8 cellular contexts compared by ENCODE assay signal in genomic region chr4:88008133-88008621, GRCh38. TPM values are rescaled to one million over a fixed set of nuclear protein-coding genes. Genes with fewer than 3 reads are reported as not detected.
DNase-seq lines count a peak whose midpoint lies in the region; ATAC-seq and TF ChIP-seq lines count a peak whose summit lies in the region.

No MANE protein-coding gene starts in this region.

- H3K27me3 ChIP-seq in BJ (ENCODE audit: control insufficient read depth, insufficient read depth, low read length) (no peaks in the 10 kb centered on the region), neuron (ENCODE audit: insufficient read depth, low read length) (no peaks in the 10 kb centered on the region)

- no peak for DNase-seq in BJ (ENCODE audit: low read depth)
- DNase-seq in NCI-H510A treated with DMSO at 0.1 percent for 48 hours (lab: John Stamatoyannopoulos, UW): peak; percentile 45
- peak; percentile 57 for DNase-seq in glomerular visceral epithelial cell (ENCODE audit: extremely low spot score)
- no peak for DNase-seq in GOT3 (lab: John Stamatoyannopoulos, UW)

- no peak overlapping the region for H3K27ac Mint-ChIP-seq in activated naive CD4-positive, alpha-beta T cell treated with anti-CD3 and anti-CD28 coated beads, Interleukin-2, amount 50 U/mL, for 24 hours

- POLR2A ChIA-PET in BJ (lab: Charles Lee): no interaction called here

- peaks cover 29% of the 10 kb centered on the region for H3K4me1 Mint-ChIP-seq in activated naive CD4-positive, alpha-beta T cell treated with anti-CD3 and anti-CD28 coated beads, Interleukin-2, amount 50 U/mL, for 24 hours

- no peaks in the 10 kb centered on the region for H3K9me3 Mint-ChIP-seq in activated naive CD4-positive, alpha-beta T cell treated with anti-CD3 and anti-CD28 coated beads, Interleukin-2, amount 50 U/mL, for 24 hours

- ATAC-seq in GM18867 (IDR thresholded peaks at IDR 0.05; ENCODE audit: unreplicated experiment) (peak; percentile 47), HG03025 (IDR thresholded peaks at IDR 0.05; ENCODE audit: low FRiP score, unreplicated experiment) (peak; percentile 27)

- no peak for TF ChIP-seq CTCF in BJ (IDR thresholded peaks at IDR 0.05; ENCODE audit: insufficient read depth, low read depth, low read length)

- no peak overlapping the region for H2AFZ ChIP-seq in neuron (ENCODE audit: low read depth, low read length)

- H3K4me3 ChIP-seq in BJ (ENCODE audit: low read depth, low read length) (peak overlapping the region; percentile 88), neuron (ENCODE audit: low read length) (peak overlapping the region; percentile 60)

- H3K36me3 ChIP-seq in BJ (ENCODE audit: control insufficient read depth, insufficient read depth, low read length) (no peaks in the 10 kb centered on the region), neuron (ENCODE audit: insufficient read depth, low read length) (no peaks in the 10 kb centered on the region)

- H3K27me3 Mint-ChIP-seq in activated naive CD4-positive, alpha-beta T cell treated with anti-CD3 and anti-CD28 coated beads, Interleukin-2, amount 50 U/mL, for 24 hours: peaks cover 10% of the 10 kb centered on the region

- H3K4me1 ChIP-seq in neuron (ENCODE audit: insufficient read depth, low read length): peaks cover 17% of the 10 kb centered on the region

- H3K4me3 Mint-ChIP-seq in activated naive CD4-positive, alpha-beta T cell treated with anti-CD3 and anti-CD28 coated beads, Interleukin-2, amount 50 U/mL, for 24 hours: peak overlapping the region; percentile 92

- H3K36me3 Mint-ChIP-seq in activated naive CD4-positive, alpha-beta T cell treated with anti-CD3 and anti-CD28 coated beads, Interleukin-2, amount 50 U/mL, for 24 hours: no peaks in the 10 kb centered on the region

- no peaks in the 10 kb centered on the region for H3K9me3 ChIP-seq in neuron (ENCODE audit: low read length)

- CTCF ChIA-PET in BJ (lab: Yijun Ruan, JAX): interaction anchor here (1.7 kb wide), 1 partner anchor 23 kb away, joined by 12 read pairs; no protein-coding TSS in a partner anchor

RNA-seq across cellular contexts. Expression of gene PKD2, which starts 0.7 kb away (rescaled TPM):
- 67.0 and 121 TPM in 2 replicates for polyA plus RNA-seq in BJ (2011; rRNA removed)
- 78.2 and 104 TPM in 2 replicates for polyA minus RNA-seq in BJ (2011; rRNA and poly(A)+ RNA removed)

RNA-seq across cellular contexts. Expression of gene SPP1, which starts 32.7 kb away (rescaled TPM):
- 4.9 and 5.4 TPM in 2 replicates for polyA plus RNA-seq in BJ (2011; rRNA removed)
- 1.5 and 3.0 TPM in 2 replicates for polyA minus RNA-seq in BJ (2011; rRNA and poly(A)+ RNA removed)

Comparison
In these comparisons a context has a peak if more than half of its experiments do, and no peak if none do; other contexts are left out.
1. DNase-seq: peak in NCI-H510A treated with DMSO at 0.1 percent for 48 hours (single experiment) and glomerular visceral epithelial cell (single experiment); none in BJ (single experiment) and GOT3 (single experiment).